ENCODE assay signal across 13 cellular contexts in genomic region chr22:39437836-39438704, GRCh38. TPM values are rescaled to one million over a fixed set of nuclear protein-coding genes. Genes with fewer than 3 reads are reported as not detected.
DNase-seq lines count a peak whose midpoint lies in the region; ATAC-seq, FAIRE-seq and TF ChIP-seq lines count a peak whose summit lies in the region.
"Had no signal": no experiment of that assay in that cellular context is flagged by ENCODE, and none has a peak within 500 bp of the region (broad histone marks: within the 10 kb centered on the region; RNA-seq: fewer than 3 reads in every experiment).

No MANE protein-coding gene starts in this region.

- H3K27ac ChIP-seq in Panc1 (ENCODE audit: low read length), result peak overlapping the region; percentile 51; the same call in 1 of the 2 replicates
- H3K27ac ChIP-seq in hepatocyte, result peak overlapping the region; percentile 31
- H3K27ac ChIP-seq in gastrocnemius medialis, result no peak overlapping the region

- no peaks in the 10 kb centered on the region for H3K9me3 Mint-ChIP-seq in activated T-cell treated with anti-CD3 and anti-CD28 coated beads, Interleukin-2, amount 50 U/mL, for 4 hours
- H3K9me3 Mint-ChIP-seq: activated naive CD8-positive, alpha-beta T cell treated with anti-CD3 and anti-CD28 coated beads for 36 hours had no signal

- H3K4me1 ChIP-seq in Panc1 (ENCODE audit: control insufficient read depth, insufficient read depth, low read length) (peaks cover 12% of the 10 kb centered on the region), hepatocyte (ENCODE audit: insufficient read depth) (peaks cover 8% of the 10 kb centered on the region), gastrocnemius medialis (peaks cover 13 to 28% of the 10 kb centered on the region in 2 donors)

- H3K9me2 ChIP-seq in hepatocyte (replicated peaks; ENCODE audit: insufficient read depth), result no peaks in the 10 kb centered on the region

- no peaks in the 10 kb centered on the region for H3K9me3 ChIP-seq in Panc1 (ENCODE audit: control insufficient read depth, insufficient read depth, low read depth, low read length)
- H3K9me3 ChIP-seq in hepatocyte (ENCODE audit: low read depth), result no peaks in the 10 kb centered on the region
- no peaks in the 10 kb centered on the region for H3K9me3 ChIP-seq in gastrocnemius medialis

- H3K4me3 Mint-ChIP-seq in activated T-cell treated with anti-CD3 and anti-CD28 coated beads, Interleukin-2, amount 50 U/mL, for 4 hours, result no peak overlapping the region
- H3K4me3 Mint-ChIP-seq: activated naive CD8-positive, alpha-beta T cell treated with anti-CD3 and anti-CD28 coated beads for 36 hours had no signal

- H3K4me3 ChIP-seq in Panc1 (ENCODE audit: low read depth in 2 of 2, low read length in 2 of 2) (peak overlapping the region in 1 of 2 experiments; percentile 30; a peak in 2 of 4 replicates), hepatocyte (no peak overlapping the region), gastrocnemius medialis (peak overlapping the region in 3 of 4 donors; percentile 2 to 34 (median 28))

- in situ Hi-C loops in Panc1 (cut with HindIII; ENCODE audit: low pct_unique_long_range_greater_than_20kb, low sequenced_read_pairs), result no loop called here
- in situ Hi-C loops in gastrocnemius medialis (cut with MboI; ENCODE audit: low sequenced_read_pairs in 4 of 4), result no loop called here

- 78% methylated on average over 11 of the region's 15 CpGs for WGBS in hepatocyte (ENCODE audit: low lambda C conversion rate, missing lambda C conversion rate)

- intact Hi-C loops in Panc1 (cut with micrococcal nuclease; ENCODE audit: unreplicated experiment) (no loop called here), gastrocnemius medialis (cut with DNase I; ENCODE audit: low total_unique reads) (no loop called here)

- peaks cover 14% of the 10 kb centered on the region for H3K4me1 Mint-ChIP-seq in activated T-cell treated with anti-CD3 and anti-CD28 coated beads, Interleukin-2, amount 50 U/mL, for 4 hours (ENCODE audit: low read depth)

- H3K36me3 Mint-ChIP-seq in activated T-cell treated with anti-CD3 and anti-CD28 coated beads, Interleukin-2, amount 50 U/mL, for 4 hours (ENCODE audit: insufficient read depth), result no peaks in the 10 kb centered on the region
- H3K36me3 Mint-ChIP-seq: activated naive CD8-positive, alpha-beta T cell treated with anti-CD3 and anti-CD28 coated beads for 36 hours had no signal

- no peaks in the 10 kb centered on the region for H4K20me1 ChIP-seq in hepatocyte (ENCODE audit: insufficient read depth, poor library complexity, severe bottlenecking)

- no peaks in the 10 kb centered on the region for H3K79me2 ChIP-seq in hepatocyte

- ATAC-seq in Panc1 (no peak), gastrocnemius medialis (no peak)
- no peak for ATAC-seq in activated T-cell treated with anti-CD3 and anti-CD28 coated beads, Interleukin-2, amount 50 U/mL, for 4 hours

- H2AFZ ChIP-seq in hepatocyte, result peak overlapping the region; percentile 50

- TF ChIP-seq POLR2A in GM12892 (IDR thresholded peaks at IDR 0.05; ENCODE audit: low read depth, low read length) (no peak), gastrocnemius medialis (IDR thresholded peaks at IDR 0.05) (no peak)

- BruUV-seq in Panc1 (replicated peaks; lab: Mats Ljungman, UMichigan), result no TSS peak

- peak; percentile 54 for FAIRE-seq in GM12892 (lab: Jason Lieb, UNC)

- no peaks in the 10 kb centered on the region for H3K27me3 ChIP-seq in Panc1 (ENCODE audit: control insufficient read depth, insufficient read depth, low read length)
- no peaks in the 10 kb centered on the region for H3K27me3 ChIP-seq in hepatocyte
- peaks cover 16 to 23% (median 19%) of the 10 kb centered on the region in 3 donors for H3K27me3 ChIP-seq in gastrocnemius medialis

- peak overlapping the region; percentile 71 for H3K4me2 ChIP-seq in hepatocyte

- TF ChIP-seq CTCF in Panc1 (IDR thresholded peaks at IDR 0.05) (no peak), hepatocyte (IDR thresholded peaks at IDR 0.05; ENCODE audit: poor library complexity) (no peak), gastrocnemius medialis (IDR thresholded peaks at IDR 0.05 in 4 of 5, conservative IDR thresholded peaks at IDR 0.05 in 1 of 5) (no peak)

- CTCF ChIA-PET in Panc1 (lab: Charles Lee), result interaction anchor here (0.5 kb wide), 1 partner anchor 861 kb away, joined by 3 read pairs; no protein-coding TSS in a partner anchor

- DNase-seq in GM12892 (ENCODE audit: insufficient read length) (no peak), Panc1 (ENCODE audit: low read depth, low spot score) (no peak), hepatocyte (ENCODE audit: low spot score) (no peak), gastrocnemius medialis (no peak), islet precursor cell (no peak), GM03348 (ENCODE audit: low spot score) (no peak), SIG-M5 treated with dmso at 0.1 percent for 504 hours (lab: John Stamatoyannopoulos, UW; ENCODE audit: unreplicated experiment) (no peak)
- no peak for DNase-seq in activated T-cell treated with anti-CD3 and anti-CD28 coated beads, Interleukin-2, amount 50 U/mL, for 4 hours
- DNase-seq: activated CD4-positive, CD25-positive, alpha-beta regulatory T cell treated with anti-CD3 and anti-CD28 coated beads, Interleukin-2, amount 50 U/mL, for 72 hours; NCI-H2081 treated with DMSO at 0.1 percent for 48 hours; SIG-M5 had no signal

- POLR2A ChIA-PET in Panc1 (lab: Charles Lee), result no interaction called here

- no peaks in the 10 kb centered on the region for H3K36me3 ChIP-seq in Panc1 (ENCODE audit: control insufficient read depth, insufficient read depth, low read length)
- no peaks in the 10 kb centered on the region for H3K36me3 ChIP-seq in hepatocyte (replicated peaks; ENCODE audit: insufficient read depth, low read depth)
- no peaks in the 10 kb centered on the region for H3K36me3 ChIP-seq in gastrocnemius medialis

- peaks cover 17% of the 10 kb centered on the region for H3K27me3 Mint-ChIP-seq in activated T-cell treated with anti-CD3 and anti-CD28 coated beads, Interleukin-2, amount 50 U/mL, for 4 hours (ENCODE audit: low read depth)

RNA-seq across cellular contexts. Expression of gene MGAT3, which starts 18.7 kb away (rescaled TPM):
- 16.6 TPM for polyA plus RNA-seq in GM12892 (2012; ENCODE audit: missing spikeins)
- total RNA-seq in Panc1 (2021; ENCODE audit: unreplicated experiment) (0.57 TPM), hepatocyte (20.0 and 22.3 TPM in 2 replicates), gastrocnemius medialis (1 to 10 TPM in 1 of 4 donors, under 1 TPM in 3; 0.55 to 1.0 (median 0.59) TPM)
- polyA plus RNA-seq in Panc1 (2012; ENCODE audit: insufficient read length), result 1.9 TPM
- 5.5 and 7.0 TPM in 2 replicates for polyA plus RNA-seq in hepatocyte
- total RNA-seq in activated T-cell treated with anti-CD3 and anti-CD28 coated beads, Interleukin-2, amount 50 U/mL, for 4 hours, result under 1 TPM; 0.30 to 0.90 (median 0.40) TPM
- polyA plus RNA-seq: CD4-positive, alpha-beta memory T cell had no signal

RNA-seq across cellular contexts. Expression of gene TAB1, which starts 38.5 kb away (rescaled TPM):
- polyA plus RNA-seq in GM12892 (2012; ENCODE audit: missing spikeins), result 6.8 TPM
- total RNA-seq in Panc1 (2021; ENCODE audit: unreplicated experiment) (18.9 TPM), hepatocyte (13.3 and 14.0 TPM in 2 replicates), gastrocnemius medialis (10 to 100 TPM; 13.3 to 16.3 (median 14.8) TPM)
- polyA plus RNA-seq in Panc1 (2012; ENCODE audit: insufficient read length), result 20.9 TPM
- 8.6 and 10.7 TPM in 2 replicates for polyA plus RNA-seq in hepatocyte
- 10 to 100 TPM; 20.0 to 24.8 (median 23.7) TPM for total RNA-seq in activated T-cell treated with anti-CD3 and anti-CD28 coated beads, Interleukin-2, amount 50 U/mL, for 4 hours

Comparison
In these comparisons a context has a peak if more than half of its experiments do, and no peak if none do; other contexts are left out.
1. H3K27ac ChIP-seq: peak in Panc1 (single experiment) and hepatocyte (single experiment); none in gastrocnemius medialis (0 of 4).
2. RNA of gene MGAT3, which starts 18.7 kb away (total RNA-seq): 20.0 to 22.3 TPM in hepatocyte; 0.55 to 1.0 TPM in gastrocnemius medialis, 0.57 TPM in Panc1 (single experiment) and 0.30 to 0.90 TPM in activated T-cell treated with anti-CD3 and anti-CD28 coated beads, Interleukin-2, amount 50 U/mL, for 4 hours; every median in the first group is over 10 times any median in the second.